In genomic region chr12:129069886-129070285, GRCh38 we compare ENCODE assay signal across 1 cellular context.
TF ChIP-seq lines count a peak whose summit lies in the region.

No MANE protein-coding gene starts in this region.

TF ChIP-seq in GM23338, 12 proteins besides CTCF, POLR2A, EP300 and RAD21 (continued from another document):
- TF ChIP-seq ZNF462 (CRISPR knock-in tag; IDR thresholded peaks at IDR 0.05) (no peak), ZNF114 (CRISPR knock-in tag; IDR thresholded peaks at IDR 0.05) (no peak)
TF ChIP-seq in GM23338: peak in this region for 0.
